Comparison of ENCODE assay signal across 22 cellular contexts in genomic region chr21:28568692-28569091, GRCh38.
"Had no signal": no experiment of that assay in that cellular context is flagged by ENCODE, and none has a peak within 500 bp of the region (broad histone marks: within the 10 kb centered on the region; RNA-seq: fewer than 3 reads in every experiment).

No MANE protein-coding gene starts in this region.

- H3K4me2 ChIP-seq: PC-9 had no signal

- H2AFZ ChIP-seq: PC-9 had no signal

- DNase-seq: IMR-90, Kasumi-1, KG1, MM.1S, NCI-H1092 treated with DMSO at 0.1 percent for 48 hours, NCI-H1436, NCI-H187, NCI-H2029, NCI-H2171 treated with DMSO at 0.1 percent for 48 hours, NCI-H2227 treated with DMSO at 0.1 percent for 48 hours, NCI-H524, NCI-H526 treated with DMSO at 0.1 percent for 48 hours, NCI-H774, OCI-M1, PC-9, Peyer's patch, SHP77 treated with DMSO at 0.1 percent for 48 hours, SJCRH30, T-helper 1 cell had no signal

- H3K4me3 ChIP-seq: PC-9, Peyer's patch, SJCRH30 had no signal

- ATAC-seq: HepG2, Right ventricle myocardium inferior, SK-N-SH treated with all-trans-retinoic acid at 6 μM for 48 hours had no signal

- H3K9me3 ChIP-seq: Peyer's patch, SJCRH30 had no signal

- H3K27me3 ChIP-seq: Peyer's patch, SJCRH30 had no signal

- FAIRE-seq: HepG2 had no signal

- H3K27ac ChIP-seq: PC-9, Peyer's patch, SJCRH30 had no signal

- H3K4me1 ChIP-seq: Peyer's patch, SJCRH30 had no signal

- H3K36me3 ChIP-seq: Peyer's patch, SJCRH30 had no signal
